1 cellular context compared by ENCODE assay signal in genomic region chrX:100944601-100945000, GRCh38.
TF ChIP-seq lines count a peak whose summit lies in the region.

No MANE protein-coding gene starts in this region.

TF ChIP-seq in A549, 52 proteins besides CTCF, POLR2A, EP300 and RAD21 (continued from another document):
- TF ChIP-seq CHD4 (IDR thresholded peaks at IDR 0.05; ENCODE audit: borderline replicate concordance): no peak
- no peak for TF ChIP-seq E2F6 (IDR thresholded peaks at IDR 0.05; ENCODE audit: borderline replicate concordance, low read depth)
- no peak for TF ChIP-seq RARB (CRISPR knock-in tag; IDR thresholded peaks at IDR 0.05)
- TF ChIP-seq EHF (CRISPR knock-in tag; IDR thresholded peaks at IDR 0.05): no peak
- TF ChIP-seq RFX5 (IDR thresholded peaks at IDR 0.05): no peak
- no peak for TF ChIP-seq HMGXB4 (CRISPR knock-in tag; IDR thresholded peaks at IDR 0.05; ENCODE audit: borderline replicate concordance)
